Comparison of ENCODE assay signal across 11 cellular contexts in genomic region chr11:7004482-7004881, GRCh38. TPM values are rescaled to one million over a fixed set of nuclear protein-coding genes. Genes with fewer than 3 reads are reported as not detected.
DNase-seq lines count a peak whose midpoint lies in the region; ATAC-seq and TF ChIP-seq lines count a peak whose summit lies in the region.
"Had no signal": no experiment of that assay in that cellular context is flagged by ENCODE, and none has a peak within 500 bp of the region (broad histone marks: within the 10 kb centered on the region; RNA-seq: fewer than 3 reads in every experiment).

No MANE protein-coding gene starts in this region.

- TF ChIP-seq CTCF in astrocyte of the spinal cord (IDR thresholded peaks at IDR 0.05; ENCODE audit: low read depth, low read length) (no peak), Caco-2 (IDR thresholded peaks at IDR 0.05; ENCODE audit: insufficient read depth in 1 of 2, low read depth in 1 of 2, low read length in 1 of 2, severe bottlenecking in 1 of 2, unreplicated experiment in 1 of 2) (no peak), endothelial cell (IDR thresholded peaks at IDR 0.05; ENCODE audit: unreplicated experiment) (no peak)

- intact Hi-C loops in Caco-2 (cut with micrococcal nuclease; ENCODE audit: unreplicated experiment) = no loop called here

- no TSS peak for BruUV-seq in Caco-2 (replicated peaks; lab: Mats Ljungman, UMichigan)

- H3K27me3 ChIP-seq in Caco-2 (replicated peaks; ENCODE audit: control insufficient read depth, insufficient read depth, low read length) = no peaks in the 10 kb centered on the region

- no peak overlapping the region for H3K27ac Mint-ChIP-seq in Caco-2 (ENCODE audit: unreplicated experiment)
- no peak overlapping the region for H3K27ac Mint-ChIP-seq in endothelial cell (ENCODE audit: unreplicated experiment)
- H3K27ac Mint-ChIP-seq: activated CD4-positive, alpha-beta memory T cell treated with anti-CD3 and anti-CD28 coated beads for 36 hours; H9 had no signal

- H3K9me3 ChIP-seq in Caco-2 = no peaks in the 10 kb centered on the region
- H3K9me3 ChIP-seq: lower lobe of right lung had no signal

- H3K27me3 Mint-ChIP-seq in Caco-2 (ENCODE audit: insufficient read depth, unreplicated experiment) (peaks cover 4% of the 10 kb centered on the region), endothelial cell (ENCODE audit: unreplicated experiment) (no peaks in the 10 kb centered on the region)

- H3K4me1 Mint-ChIP-seq in Caco-2 (ENCODE audit: low read depth, unreplicated experiment) (no peaks in the 10 kb centered on the region), endothelial cell (ENCODE audit: unreplicated experiment) (peaks cover 6% of the 10 kb centered on the region)
- H3K4me1 Mint-ChIP-seq: H9 had no signal

- DNase-seq in HK-2 (ENCODE audit: unreplicated experiment) (peak; percentile 8), astrocyte of the spinal cord (ENCODE audit: low read depth, low spot score) (peak; percentile 25), renal cortical epithelial cell (ENCODE audit: low read depth) (peak; percentile 12), Caco-2 (no peak), endothelial cell (ENCODE audit: low spot score) (no peak), DMS114 treated with DMSO at 0.1 percent for 48 hours (lab: John Stamatoyannopoulos, UW; ENCODE audit: unreplicated experiment) (no peak)
- DNase-seq: activated CD4-positive, alpha-beta memory T cell treated with anti-CD3 and anti-CD28 coated beads for 36 hours; H9; lower lobe of right lung had no signal

- CTCF ChIA-PET in Caco-2 (lab: Charles Lee) = no interaction called here

- H3K4me1 ChIP-seq in Caco-2 = no peaks in the 10 kb centered on the region
- H3K4me1 ChIP-seq: lower lobe of right lung had no signal

- H3K4me3 ChIP-seq in astrocyte of the spinal cord (ENCODE audit: low read depth, low read length) (no peak overlapping the region), Caco-2 (ENCODE audit: low read depth, low read length) (no peak overlapping the region)
- H3K4me3 ChIP-seq: lower lobe of right lung had no signal

- POLR2A ChIA-PET in Caco-2 (lab: Charles Lee) = no interaction called here

- ATAC-seq in GM18868 (IDR thresholded peaks at IDR 0.05; ENCODE audit: unreplicated experiment) (peak; percentile 91), GM21447 (IDR thresholded peaks at IDR 0.05; ENCODE audit: unreplicated experiment) (no peak)

- no peaks in the 10 kb centered on the region for H3K9me3 Mint-ChIP-seq in Caco-2 (ENCODE audit: unreplicated experiment)
- no peaks in the 10 kb centered on the region for H3K9me3 Mint-ChIP-seq in endothelial cell (ENCODE audit: unreplicated experiment)
- H3K9me3 Mint-ChIP-seq: activated CD4-positive, alpha-beta memory T cell treated with anti-CD3 and anti-CD28 coated beads for 36 hours; H9 had no signal

- no peak overlapping the region for H3K4me3 Mint-ChIP-seq in Caco-2 (ENCODE audit: unreplicated experiment)
- no peak overlapping the region for H3K4me3 Mint-ChIP-seq in endothelial cell (ENCODE audit: unreplicated experiment)
- H3K4me3 Mint-ChIP-seq: activated CD4-positive, alpha-beta memory T cell treated with anti-CD3 and anti-CD28 coated beads for 36 hours; H9 had no signal

- in situ Hi-C loops in astrocyte of the spinal cord (cut with HindIII; ENCODE audit: low sequenced_read_pairs) = no loop called here

- no peaks in the 10 kb centered on the region for H3K36me3 ChIP-seq in Caco-2 (ENCODE audit: control insufficient read depth, insufficient read depth, low read length)

- H3K36me3 Mint-ChIP-seq in Caco-2 (ENCODE audit: insufficient read depth, unreplicated experiment) (no peaks in the 10 kb centered on the region), endothelial cell (ENCODE audit: low read depth, unreplicated experiment) (no peaks in the 10 kb centered on the region)
- H3K36me3 Mint-ChIP-seq: activated CD4-positive, alpha-beta memory T cell treated with anti-CD3 and anti-CD28 coated beads for 36 hours had no signal

RNA-seq across cellular contexts. Expression of gene ZNF214, which starts 15.7 kb away (rescaled TPM):
- 3.8 and 8.4 TPM in 2 replicates for total RNA-seq in renal cortical epithelial cell
- total RNA-seq in Caco-2 (2022) = 0.16 and 0.70 TPM in 2 replicates
- total RNA-seq in endothelial cell (ENCODE audit: unreplicated experiment) = 2.4 TPM
- total RNA-seq: activated CD4-positive, alpha-beta memory T cell treated with anti-CD3 and anti-CD28 coated beads for 36 hours had no signal

RNA-seq across cellular contexts. Expression of gene NLRP14, which starts 15.8 kb away (rescaled TPM):
- 0.10 TPM in 1 of 2 replicates, not detected in the other for total RNA-seq in renal cortical epithelial cell
- total RNA-seq in Caco-2 (2022) = not detected in 2 replicates
- total RNA-seq in endothelial cell (ENCODE audit: unreplicated experiment) = 0.13 TPM
- total RNA-seq: lower lobe of right lung had no signal

Comparison
In these comparisons a context has a peak if more than half of its experiments do, and no peak if none do; other contexts are left out.
1. DNase-seq: peak in HK-2 (single experiment), astrocyte of the spinal cord (single experiment) and renal cortical epithelial cell (single experiment); none in Caco-2 (0 of 2), endothelial cell (single experiment) and DMS114 treated with DMSO at 0.1 percent for 48 hours (single experiment).